ENCODE assay signal across 24 cellular contexts in genomic region chr2:76413436-76413835, GRCh38.
"Had no signal": no experiment of that assay in that cellular context is flagged by ENCODE, and none has a peak within 500 bp of the region (broad histone marks: within the 10 kb centered on the region; RNA-seq: fewer than 3 reads in every experiment).

No MANE protein-coding gene starts in this region.

- H3K36me3 Mint-ChIP-seq: naive thymus-derived CD4-positive, alpha-beta T cell; stimulated activated memory B cell treated with anti-CD40 and anti-IgM and Interleukin-4, amounts not matched to agents 10 μg/mL and 1 μg/mL and 100 μg/mL, for 72 hours had no signal

- H3K36me3 ChIP-seq: left ventricle myocardium inferior, ovary, right atrium auricular region, right lobe of liver, stomach, thyroid gland, transverse colon, upper lobe of left lung, vagina had no signal

- H3K4me1 Mint-ChIP-seq: naive thymus-derived CD4-positive, alpha-beta T cell; stimulated activated memory B cell treated with anti-CD40 and anti-IgM and Interleukin-4, amounts not matched to agents 10 μg/mL and 1 μg/mL and 100 μg/mL, for 72 hours had no signal

- H3K4me3 Mint-ChIP-seq: naive thymus-derived CD4-positive, alpha-beta T cell; natural killer cell treated with Interleukin-12 subunit alpha and Interleukin-12 subunit beta and Interleukin-15 and Interleukin-18, amount 100 ng/mL, for 72 hours; stimulated activated memory B cell treated with anti-CD40 and anti-IgM and Interleukin-4, amounts not matched to agents 10 μg/mL and 1 μg/mL and 100 μg/mL, for 72 hours had no signal

- H3K4me1 ChIP-seq: left ventricle myocardium inferior, right atrium auricular region, right lobe of liver, stomach, testis, thyroid gland, transverse colon, upper lobe of left lung, vagina had no signal

- H3K27ac Mint-ChIP-seq: naive thymus-derived CD4-positive, alpha-beta T cell; natural killer cell treated with Interleukin-12 subunit alpha and Interleukin-12 subunit beta and Interleukin-15 and Interleukin-18, amount 100 ng/mL, for 72 hours; progenitor cell of endocrine pancreas; stimulated activated memory B cell treated with anti-CD40 and anti-IgM and Interleukin-4, amounts not matched to agents 10 μg/mL and 1 μg/mL and 100 μg/mL, for 72 hours had no signal

- H3K27ac ChIP-seq: left ventricle myocardium inferior, ovary, right atrium auricular region, right lobe of liver, stomach, testis, thyroid gland, transverse colon, upper lobe of left lung, vagina had no signal

- H3K9me3 ChIP-seq: mucosa of descending colon, ovary, right atrium auricular region, right lobe of liver, testis, thyroid gland, transverse colon, upper lobe of left lung, vagina had no signal

- H3K27me3 Mint-ChIP-seq: naive thymus-derived CD4-positive, alpha-beta T cell; natural killer cell treated with Interleukin-12 subunit alpha and Interleukin-12 subunit beta and Interleukin-15 and Interleukin-18, amount 100 ng/mL, for 72 hours; progenitor cell of endocrine pancreas; stimulated activated memory B cell treated with anti-CD40 and anti-IgM and Interleukin-4, amounts not matched to agents 10 μg/mL and 1 μg/mL and 100 μg/mL, for 72 hours had no signal

- H3K4me2 ChIP-seq: smooth muscle cell had no signal

- H3K4me3 ChIP-seq: left ventricle myocardium inferior, lung, mucosa of descending colon, ovary, right atrium auricular region, right lobe of liver, smooth muscle cell, stomach, testis, thyroid gland, transverse colon, upper lobe of left lung, vagina had no signal

- DNase-seq: islet precursor cell; left ventricle myocardium inferior; midbrain; mucosa of descending colon; naive thymus-derived CD4-positive, alpha-beta T cell; ovary; right lobe of liver; stimulated activated CD4-positive, alpha-beta T cell treated with anti-CD3 and anti-CD28 coated beads, Interleukin-1b, Interleukin-23, amount 100 ng/mL, for 48 hours; stimulated activated CD4-positive, alpha-beta T cell treated with anti-CD3 and anti-CD28 coated beads, Interleukin-2, amount 100 ng/mL, for 48 hours; stimulated activated CD4-positive, alpha-beta T cell treated with anti-CD3 and anti-CD28 coated beads, Interleukin-4, amount 100 ng/mL, for 4 hours; stimulated activated CD8-positive, alpha-beta memory T cell treated with anti-CD3 and anti-CD28 coated beads, Interleukin-4, amount 100 ng/mL, for 48 hours; stimulated activated naive CD8-positive, alpha-beta T cell treated with anti-CD3 and anti-CD28 coated beads, Interleukin-15, Interleukin-2, amounts not matched to agents 100 U/mL and 50 U/mL, for 24 hours; stomach; testis; thyroid gland; transverse colon; upper lobe of left lung had no signal

- H3K27me3 ChIP-seq: ovary, right atrium auricular region, right lobe of liver, stomach, testis, thyroid gland, transverse colon, upper lobe of left lung, vagina had no signal
